11 cellular contexts compared by ENCODE assay signal in the genomic region with DNA sequence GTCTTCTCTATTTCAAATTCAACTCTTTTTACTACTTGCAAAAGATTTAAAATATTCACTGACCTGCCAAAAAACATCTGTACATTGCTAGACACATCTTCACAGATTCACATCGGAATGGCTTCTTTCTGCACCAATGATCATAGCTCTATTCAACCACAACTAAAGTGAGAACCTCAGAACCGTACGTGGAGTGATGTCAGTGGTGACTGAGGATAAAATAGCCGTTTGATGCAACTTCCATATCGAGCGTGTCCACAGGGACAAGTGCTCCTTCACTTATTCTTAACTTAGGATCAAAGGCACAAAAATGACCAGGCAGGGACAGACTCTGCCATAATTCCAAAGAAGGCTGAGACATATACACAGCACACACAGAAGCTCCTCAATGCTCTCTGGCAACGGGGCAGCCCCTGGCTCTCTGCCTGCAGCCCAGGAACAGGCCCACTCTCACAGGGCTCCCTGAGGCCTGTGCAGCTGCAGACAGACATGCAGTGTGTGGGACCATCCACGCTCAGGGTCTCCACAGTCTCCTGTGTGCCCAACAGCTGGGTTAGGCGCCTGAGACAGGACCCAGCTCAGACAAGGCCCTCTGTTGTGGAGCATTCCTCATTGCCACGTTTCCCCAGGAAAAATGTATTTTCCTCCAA. TPM values are rescaled to one million over a fixed set of nuclear protein-coding genes. Genes with fewer than 3 reads are reported as not detected.
DNase-seq lines count a peak whose midpoint lies in the region; ATAC-seq lines count a peak whose summit lies in the region.
"Had no signal": no experiment of that assay in that cellular context is flagged by ENCODE, and none has a peak within 500 bp of the region (broad histone marks: within the 10 kb centered on the region; RNA-seq: fewer than 3 reads in every experiment).

No MANE protein-coding gene starts in this region.

- H3K4me1 Mint-ChIP-seq in activated T-helper 1 cell treated with anti-CD3 and anti-CD28 coated beads, Interleukin-12 subunit alpha, Interleukin-12 subunit beta, Interleukin-2, Interleukin-4 antibody, amounts not matched to agents 30 ng/mL and 10 ng/mL and 1 ng/mL, durations not matched to agents 14 hours and 24 hours and 36 hours (ENCODE audit: low read depth), result peaks cover 54% of the 10 kb centered on the region
- H3K4me1 Mint-ChIP-seq in natural killer cell treated with Interleukin-12 subunit alpha and Interleukin-12 subunit beta and Interleukin-15 and Interleukin-18, amount 100 ng/mL, for 72 hours (ENCODE audit: low read depth in 2 of 2), result peaks cover 79 to 86% of the 10 kb centered on the region in 2 donors

- H3K36me3 Mint-ChIP-seq in activated T-helper 1 cell treated with anti-CD3 and anti-CD28 coated beads, Interleukin-12 subunit alpha, Interleukin-12 subunit beta, Interleukin-2, Interleukin-4 antibody, amounts not matched to agents 30 ng/mL and 10 ng/mL and 1 ng/mL, durations not matched to agents 14 hours and 24 hours and 36 hours (ENCODE audit: low read depth), result peaks cover 52% of the 10 kb centered on the region
- H3K36me3 Mint-ChIP-seq in natural killer cell treated with Interleukin-12 subunit alpha and Interleukin-12 subunit beta and Interleukin-15 and Interleukin-18, amount 100 ng/mL, for 72 hours, result peaks cover 10% of the 10 kb centered on the region

- no peaks in the 10 kb centered on the region for H3K9me3 Mint-ChIP-seq in activated T-helper 1 cell treated with anti-CD3 and anti-CD28 coated beads, Interleukin-12 subunit alpha, Interleukin-12 subunit beta, Interleukin-2, Interleukin-4 antibody, amounts not matched to agents 30 ng/mL and 10 ng/mL and 1 ng/mL, durations not matched to agents 14 hours and 24 hours and 36 hours
- no peaks in the 10 kb centered on the region for H3K9me3 Mint-ChIP-seq in natural killer cell treated with Interleukin-12 subunit alpha and Interleukin-12 subunit beta and Interleukin-15 and Interleukin-18, amount 100 ng/mL, for 72 hours

- ATAC-seq in GM18511 (IDR thresholded peaks at IDR 0.05; ENCODE audit: unreplicated experiment) (peak; percentile 62), GM21723 (IDR thresholded peaks at IDR 0.05; ENCODE audit: unreplicated experiment) (peak; percentile 41), HG03159 (IDR thresholded peaks at IDR 0.05; ENCODE audit: unreplicated experiment) (no peak)
- peak; percentile 67 for ATAC-seq in natural killer cell treated with Interleukin-12 subunit alpha and Interleukin-12 subunit beta and Interleukin-15 and Interleukin-18, amount 100 ng/mL, for 72 hours

- intact Hi-C loops in activated T-helper 1 cell treated with anti-CD3 and anti-CD28 coated beads, Interleukin-12 subunit alpha, Interleukin-12 subunit beta, Interleukin-2, Interleukin-4 antibody, amounts not matched to agents 30 ng/mL and 10 ng/mL and 1 ng/mL, durations not matched to agents 14 hours and 24 hours and 36 hours (cut with micrococcal nuclease), result no loop called here

- H3K27ac Mint-ChIP-seq in activated T-helper 1 cell treated with anti-CD3 and anti-CD28 coated beads, Interleukin-12 subunit alpha, Interleukin-12 subunit beta, Interleukin-2, Interleukin-4 antibody, amounts not matched to agents 30 ng/mL and 10 ng/mL and 1 ng/mL, durations not matched to agents 14 hours and 24 hours and 36 hours, result peak overlapping the region; percentile 46
- peak overlapping the region; percentile 70 to 79 for H3K27ac Mint-ChIP-seq in natural killer cell treated with Interleukin-12 subunit alpha and Interleukin-12 subunit beta and Interleukin-15 and Interleukin-18, amount 100 ng/mL, for 72 hours

- H3K4me3 Mint-ChIP-seq in activated T-helper 1 cell treated with anti-CD3 and anti-CD28 coated beads, Interleukin-12 subunit alpha, Interleukin-12 subunit beta, Interleukin-2, Interleukin-4 antibody, amounts not matched to agents 30 ng/mL and 10 ng/mL and 1 ng/mL, durations not matched to agents 14 hours and 24 hours and 36 hours, result peak overlapping the region; percentile 41
- H3K4me3 Mint-ChIP-seq in natural killer cell treated with Interleukin-12 subunit alpha and Interleukin-12 subunit beta and Interleukin-15 and Interleukin-18, amount 100 ng/mL, for 72 hours, result peak overlapping the region; percentile 51

- DNase-seq in activated T-helper 1 cell treated with anti-CD3 and anti-CD28 coated beads, Interleukin-12 subunit alpha, Interleukin-12 subunit beta, Interleukin-2, Interleukin-4 antibody, amounts not matched to agents 30 ng/mL and 10 ng/mL and 1 ng/mL, durations not matched to agents 14 hours and 24 hours and 36 hours (ENCODE audit: low spot score), result no peak
- no peak for DNase-seq in natural killer cell treated with Interleukin-12 subunit alpha and Interleukin-12 subunit beta and Interleukin-15 and Interleukin-18, amount 100 ng/mL, for 72 hours (ENCODE audit: low spot score)
- DNase-seq in amniotic stem cell (lab: John Stamatoyannopoulos, UW) (no peak), superior temporal gyrus (ENCODE audit: extremely low spot score) (no peak), NCI-H69 (lab: John Stamatoyannopoulos, UW) (no peak)
- DNase-seq: activated gamma-delta T cell, mesendoderm, NCI-H2029 had no signal

- H3K27me3 Mint-ChIP-seq in activated T-helper 1 cell treated with anti-CD3 and anti-CD28 coated beads, Interleukin-12 subunit alpha, Interleukin-12 subunit beta, Interleukin-2, Interleukin-4 antibody, amounts not matched to agents 30 ng/mL and 10 ng/mL and 1 ng/mL, durations not matched to agents 14 hours and 24 hours and 36 hours (ENCODE audit: insufficient read depth), result no peaks in the 10 kb centered on the region
- no peaks in the 10 kb centered on the region for H3K27me3 Mint-ChIP-seq in natural killer cell treated with Interleukin-12 subunit alpha and Interleukin-12 subunit beta and Interleukin-15 and Interleukin-18, amount 100 ng/mL, for 72 hours

RNA-seq across cellular contexts. Expression of gene FYN, which starts 22.8 kb away (rescaled TPM):
- 347 and 355 TPM in 2 replicates for total RNA-seq in activated T-helper 1 cell treated with anti-CD3 and anti-CD28 coated beads, Interleukin-12 subunit alpha, Interleukin-12 subunit beta, Interleukin-2, Interleukin-4 antibody, amounts not matched to agents 30 ng/mL and 10 ng/mL and 1 ng/mL, durations not matched to agents 14 hours and 24 hours and 36 hours
- 100 to 1,000 TPM; 273 to 443 TPM for total RNA-seq in natural killer cell treated with Interleukin-12 subunit alpha and Interleukin-12 subunit beta and Interleukin-15 and Interleukin-18, amount 100 ng/mL, for 72 hours
